1 cellular context compared by ENCODE assay signal in the genomic region with DNA sequence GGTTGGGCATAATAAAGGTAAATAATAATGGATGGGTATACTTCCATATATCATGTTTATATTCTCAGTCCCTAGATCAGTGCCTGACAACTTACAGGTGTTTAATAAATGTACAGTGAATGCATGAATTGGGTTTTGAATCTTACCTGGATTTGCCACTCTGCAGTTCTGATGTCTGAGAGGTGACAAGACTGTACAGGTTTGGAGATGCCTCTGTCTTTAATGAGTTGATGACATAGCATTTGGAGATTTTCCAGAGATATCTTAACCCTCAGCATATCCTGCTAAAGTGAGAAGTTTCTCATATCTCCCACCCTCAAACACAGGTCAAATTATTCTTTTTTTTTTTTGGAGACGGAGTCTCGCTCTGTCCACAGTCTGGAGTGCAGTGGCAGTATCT.
TF ChIP-seq lines count a peak whose summit lies in the region.

No MANE protein-coding gene starts in this region.

TF ChIP-seq in GM12878, 131 proteins besides CTCF, POLR2A, EP300 and RAD21:
- TF ChIP-seq SUPT20H (IDR thresholded peaks at IDR 0.05; ENCODE audit: borderline replicate concordance, control insufficient read depth, low read depth, low read length) (no peak), ZNF24 (IDR thresholded peaks at IDR 0.05) (no peak)
- TF ChIP-seq, protein P1, sequence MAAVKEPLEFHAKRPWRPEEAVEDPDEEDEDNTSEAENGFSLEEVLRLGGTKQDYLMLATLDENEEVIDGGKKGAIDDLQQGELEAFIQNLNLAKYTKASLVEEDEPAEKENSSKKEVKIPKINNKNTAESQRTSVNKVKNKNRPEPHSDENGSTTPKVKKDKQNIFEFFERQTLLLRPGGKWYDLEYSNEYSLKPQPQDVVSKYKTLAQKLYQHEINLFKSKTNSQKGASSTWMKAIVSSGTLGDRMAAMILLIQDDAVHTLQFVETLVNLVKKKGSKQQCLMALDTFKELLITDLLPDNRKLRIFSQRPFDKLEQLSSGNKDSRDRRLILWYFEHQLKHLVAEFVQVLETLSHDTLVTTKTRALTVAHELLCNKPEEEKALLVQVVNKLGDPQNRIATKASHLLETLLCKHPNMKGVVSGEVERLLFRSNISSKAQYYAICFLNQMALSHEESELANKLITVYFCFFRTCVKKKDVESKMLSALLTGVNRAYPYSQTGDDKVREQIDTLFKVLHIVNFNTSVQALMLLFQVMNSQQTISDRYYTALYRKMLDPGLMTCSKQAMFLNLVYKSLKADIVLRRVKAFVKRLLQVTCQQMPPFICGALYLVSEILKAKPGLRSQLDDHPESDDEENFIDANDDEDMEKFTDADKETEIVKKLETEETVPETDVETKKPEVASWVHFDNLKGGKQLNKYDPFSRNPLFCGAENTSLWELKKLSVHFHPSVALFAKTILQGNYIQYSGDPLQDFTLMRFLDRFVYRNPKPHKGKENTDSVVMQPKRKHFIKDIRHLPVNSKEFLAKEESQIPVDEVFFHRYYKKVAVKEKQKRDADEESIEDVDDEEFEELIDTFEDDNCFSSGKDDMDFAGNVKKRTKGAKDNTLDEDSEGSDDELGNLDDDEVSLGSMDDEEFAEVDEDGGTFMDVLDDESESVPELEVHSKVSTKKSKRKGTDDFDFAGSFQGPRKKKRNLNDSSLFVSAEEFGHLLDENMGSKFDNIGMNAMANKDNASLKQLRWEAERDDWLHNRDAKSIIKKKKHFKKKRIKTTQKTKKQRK (IDR thresholded peaks at IDR 0.05; ENCODE audit: low read depth, low read length), result no peak
